Comparison of ENCODE assay signal across 7 cellular contexts in genomic region chr16:3458852-3459361, GRCh38. TPM values are rescaled to one million over a fixed set of nuclear protein-coding genes. Genes with fewer than 3 reads are reported as not detected.
DNase-seq lines count a peak whose midpoint lies in the region; TF ChIP-seq lines count a peak whose summit lies in the region.
"Had no signal": no experiment of that assay in that cellular context is flagged by ENCODE, and none has a peak within 500 bp of the region (broad histone marks: within the 10 kb centered on the region; RNA-seq: fewer than 3 reads in every experiment).

No MANE protein-coding gene starts in this region.

- H3K36me3 Mint-ChIP-seq in CD14-positive monocyte (peaks cover 3 to 6% of the 10 kb centered on the region in 2 donors), progenitor cell of endocrine pancreas (ENCODE audit: insufficient read depth) (no peaks in the 10 kb centered on the region)

- H3K9me3 Mint-ChIP-seq in CD14-positive monocyte, result no peaks in the 10 kb centered on the region
- H3K9me3 Mint-ChIP-seq in progenitor cell of endocrine pancreas (ENCODE audit: low read depth), result no peaks in the 10 kb centered on the region

- H3K36me3 ChIP-seq in ectodermal cell (ENCODE audit: control insufficient read depth, insufficient read depth, low read length), result no peaks in the 10 kb centered on the region

- no peaks in the 10 kb centered on the region for H3K9me3 ChIP-seq in ectodermal cell (ENCODE audit: control insufficient read depth, low read length)

- no peaks in the 10 kb centered on the region for H3K27me3 ChIP-seq in ectodermal cell (ENCODE audit: control insufficient read depth, insufficient read depth, low read length, poor library complexity, severe bottlenecking)

- H3K27ac Mint-ChIP-seq in CD14-positive monocyte (peak overlapping the region; percentile 83 to 94 (median 91)), progenitor cell of endocrine pancreas (peak overlapping the region; percentile 87)

- H3K4me1 ChIP-seq in ectodermal cell (ENCODE audit: control insufficient read depth, insufficient read depth, low read length), result peaks cover 25% of the 10 kb centered on the region

- H3K4me1 Mint-ChIP-seq in CD14-positive monocyte, result peaks cover 62% of the 10 kb centered on the region
- H3K4me1 Mint-ChIP-seq in progenitor cell of endocrine pancreas (ENCODE audit: low read depth), result peaks cover 32% of the 10 kb centered on the region

- H3K27me3 Mint-ChIP-seq in CD14-positive monocyte (ENCODE audit: low read depth in 3 of 3) (peaks cover 0 to 3% (median under 1%) of the 10 kb centered on the region in 3 donors), progenitor cell of endocrine pancreas (no peaks in the 10 kb centered on the region)

- DNase-seq in CD14-positive monocyte (ENCODE audit: low spot score) (no peak), HuH-7 (ENCODE audit: low spot score) (peak; percentile 88), progenitor cell of endocrine pancreas (ENCODE audit: low spot score, unreplicated experiment) (no peak), NCI-H2029 treated with DMSO at 0.1 percent for 48 hours (lab: John Stamatoyannopoulos, UW) (no peak), GOT3 (lab: John Stamatoyannopoulos, UW) (no peak)

- peak overlapping the region; percentile 80 for H3K4me3 ChIP-seq in ectodermal cell (ENCODE audit: insufficient read depth, low read depth, low read length)

- H3K27ac ChIP-seq in ectodermal cell (ENCODE audit: insufficient read depth, low read depth, low read length, poor library complexity, severe bottlenecking), result peak overlapping the region; percentile 68

- H3K4me3 Mint-ChIP-seq in CD14-positive monocyte, result peak overlapping the region; percentile 89 to 94
- H3K4me3 Mint-ChIP-seq in progenitor cell of endocrine pancreas (ENCODE audit: low read depth), result peak overlapping the region; percentile 84

- 40 to 42% methylated on average over 10 of the region's 10 CpGs for WGBS in ectodermal cell, 2 experiments

- intact Hi-C loops in CD14-positive monocyte (cut with micrococcal nuclease), result loop anchor here (2.0 to 10.0 kb wide), 5 partner anchors 58 to 304 kb away; partner anchors contain the start of genes ZNF174 (in 1 of the 2), ZNF263 (in 1 of the 2) and ZSCAN32 (in 1 of the 2)

- no peak for TF ChIP-seq CTCF in CD14-positive monocyte (IDR thresholded peaks at IDR 0.05)
- TF ChIP-seq CTCF in progenitor cell of endocrine pancreas (IDR thresholded peaks at IDR 0.05; ENCODE audit: unreplicated experiment), result no peak

RNA-seq across cellular contexts. Expression of gene NAA60, which starts 15.4 kb away (rescaled TPM):
- 10 to 100 TPM; 29.7 to 48.8 TPM for polyA plus RNA-seq in CD14-positive monocyte
- polyA plus RNA-seq in ectodermal cell (2013, experiment 1 of 4), result 61.9 TPM
- polyA plus RNA-seq in ectodermal cell (2013, experiment 2 of 4), result 60.3 TPM
- 47.1 TPM for polyA plus RNA-seq in ectodermal cell (2013, experiment 3 of 4)
- 56.4 TPM for polyA plus RNA-seq in ectodermal cell (2013, experiment 4 of 4)
- 66.8 and 71.3 TPM in 2 replicates for total RNA-seq in progenitor cell of endocrine pancreas

RNA-seq across cellular contexts. Expression of gene ZNF597, which starts 15.6 kb away (rescaled TPM):
- polyA plus RNA-seq in CD14-positive monocyte, result 1 to 10 TPM in 1 of 2 donors, under 1 TPM in 1; 0.98 to 1.0 TPM
- 1.8 TPM for polyA plus RNA-seq in ectodermal cell (2013, experiment 1 of 4)
- 2.0 TPM for polyA plus RNA-seq in ectodermal cell (2013, experiment 2 of 4)
- polyA plus RNA-seq in ectodermal cell (2013, experiment 3 of 4), result 1.8 TPM
- polyA plus RNA-seq in ectodermal cell (2013, experiment 4 of 4), result 1.8 TPM
- total RNA-seq in progenitor cell of endocrine pancreas, result 2.0 and 2.2 TPM in 2 replicates

RNA-seq across cellular contexts. Expression of gene C16orf90, which starts 36.4 kb away (rescaled TPM):
- not detected for polyA plus RNA-seq in CD14-positive monocyte
- not detected for polyA plus RNA-seq in ectodermal cell (2013, experiment 1 of 4)
- polyA plus RNA-seq in ectodermal cell (2013, experiment 2 of 4), result not detected
- polyA plus RNA-seq in ectodermal cell (2013, experiment 3 of 4), result not detected
- polyA plus RNA-seq in ectodermal cell (2013, experiment 4 of 4), result not detected
- total RNA-seq in progenitor cell of endocrine pancreas, result not detected in 2 replicates
- total RNA-seq: NCI-H460 had no signal

RNA-seq across cellular contexts. Expression of gene CLUAP1, which starts 41.9 kb away (rescaled TPM):
- 1 to 10 TPM; 5.6 to 5.9 TPM for polyA plus RNA-seq in CD14-positive monocyte
- 25.8 TPM for polyA plus RNA-seq in ectodermal cell (2013, experiment 1 of 4)
- 40.4 TPM for polyA plus RNA-seq in ectodermal cell (2013, experiment 2 of 4)
- polyA plus RNA-seq in ectodermal cell (2013, experiment 3 of 4), result 25.9 TPM
- polyA plus RNA-seq in ectodermal cell (2013, experiment 4 of 4), result 34.5 TPM
- 38.7 and 42.4 TPM in 2 replicates for total RNA-seq in progenitor cell of endocrine pancreas

RNA-seq across cellular contexts. Expression of gene ZNF174, which starts 57.9 kb away (rescaled TPM):
- polyA plus RNA-seq in CD14-positive monocyte, result 1 to 10 TPM; 4.9 to 5.6 TPM
- polyA plus RNA-seq in ectodermal cell (2013, experiment 1 of 4), result 15.3 TPM
- polyA plus RNA-seq in ectodermal cell (2013, experiment 2 of 4), result 17.5 TPM
- 12.7 TPM for polyA plus RNA-seq in ectodermal cell (2013, experiment 3 of 4)
- polyA plus RNA-seq in ectodermal cell (2013, experiment 4 of 4), result 12.3 TPM
- total RNA-seq in progenitor cell of endocrine pancreas, result 13.5 and 13.6 TPM in 2 replicates
